6 cellular contexts compared by ENCODE assay signal in genomic region chr1:8727316-8727715, GRCh38.
DNase-seq lines count a peak whose midpoint lies in the region; ATAC-seq and TF ChIP-seq lines count a peak whose summit lies in the region.
"Not testable (repeated sequence)": the region's sequence is repeated elsewhere in the genome, so short reads cannot be mapped to it uniquely, and the experiment has no call there.

No MANE protein-coding gene starts in this region.

- DNase-seq in RWPE1 (ENCODE audit: low spot score); activated T-cell treated with anti-CD3 and anti-CD28 coated beads, Interleukin-2, amount 50 U/mL, for 72 hours; glutamatergic neuron; progenitor cell of endocrine pancreas (ENCODE audit: low spot score, unreplicated experiment): not testable (repeated sequence)

- H3K4me3 ChIP-seq in BLaER1 treated with 17β-estradiol and CSF1 and Interleukin-3, amounts not matched to agents 10 nM and 100 nM; HEK293 (ENCODE audit: low read depth, low read length): not testable (repeated sequence)

- POLR2A ChIA-PET in HEK293 (lab: Yijun Ruan, JAX): interaction anchor here (1.4 kb wide), 1 partner anchor 90 kb away, joined by 6 read pairs; the partner anchor contains the start of gene RERE
- POLR2A ChIA-PET in RWPE1 (lab: Yijun Ruan, JAX; ENCODE audit: low non-redundant PET): not testable (repeated sequence)

- H3K9ac ChIP-seq in BLaER1 treated with 17β-estradiol and CSF1 and Interleukin-3, amounts not matched to agents 10 nM and 100 nM: not testable (repeated sequence)

- CTCF ChIA-PET in HEK293 (lab: Yijun Ruan, JAX): interaction anchor here (0.6 to 7.0 kb wide), 26 partner anchors 13 to 752 kb away, joined by 3 to 56 read pairs (median 4); no protein-coding TSS in a partner anchor
- CTCF ChIA-PET in RWPE1 (lab: Yijun Ruan, JAX): interaction anchor here (0.6 to 2.1 kb wide), 9 partner anchors 11 to 461 kb away, joined by 3 to 8 read pairs (median 4); no protein-coding TSS in a partner anchor

- H3K27me3 Mint-ChIP-seq in activated T-cell treated with anti-CD3 and anti-CD28 coated beads, Interleukin-2, amount 50 U/mL, for 72 hours (ENCODE audit: low read depth); glutamatergic neuron (ENCODE audit: unreplicated experiment); progenitor cell of endocrine pancreas: not testable (repeated sequence)

- H3K4me3 Mint-ChIP-seq in activated T-cell treated with anti-CD3 and anti-CD28 coated beads, Interleukin-2, amount 50 U/mL, for 72 hours; glutamatergic neuron (ENCODE audit: unreplicated experiment); progenitor cell of endocrine pancreas (ENCODE audit: low read depth): not testable (repeated sequence)

- H3K9me3 ChIP-seq in BLaER1 treated with 17β-estradiol and CSF1 and Interleukin-3, amounts not matched to agents 10 nM and 100 nM (replicated peaks in 1 of 11): peaks cover 17 to 23% (median 19%) of the 10 kb centered on the region in 11 experiments
- not testable (repeated sequence) for H3K9me3 ChIP-seq in HEK293 (ENCODE audit: control insufficient read depth, insufficient read depth, low read depth, low read length)

- H3K36me3 Mint-ChIP-seq in activated T-cell treated with anti-CD3 and anti-CD28 coated beads, Interleukin-2, amount 50 U/mL, for 72 hours (ENCODE audit: insufficient read depth in 2 of 2): peaks cover 1 to 13% of the 10 kb centered on the region in 2 donors
- H3K36me3 Mint-ChIP-seq in glutamatergic neuron (ENCODE audit: unreplicated experiment): not testable (repeated sequence)
- peaks cover 13% of the 10 kb centered on the region for H3K36me3 Mint-ChIP-seq in progenitor cell of endocrine pancreas (ENCODE audit: insufficient read depth)

- H3K27me3 ChIP-seq in BLaER1 treated with 17β-estradiol and CSF1 and Interleukin-3, amounts not matched to agents 10 nM and 100 nM: not testable (repeated sequence)

- peaks cover 8 to 21% (median 18%) of the 10 kb centered on the region in 11 experiments; a peak in 19 of 22 replicates for H3K36me3 ChIP-seq in BLaER1 treated with 17β-estradiol and CSF1 and Interleukin-3, amounts not matched to agents 10 nM and 100 nM
- not testable (repeated sequence) for H3K36me3 ChIP-seq in HEK293 (ENCODE audit: control insufficient read depth in 2 of 2, insufficient read depth in 1 of 2, low read length in 2 of 2)

- peak overlapping the region; percentile 65 for H3K27ac Mint-ChIP-seq in activated T-cell treated with anti-CD3 and anti-CD28 coated beads, Interleukin-2, amount 50 U/mL, for 72 hours
- H3K27ac Mint-ChIP-seq in glutamatergic neuron (ENCODE audit: unreplicated experiment) (peak overlapping the region; percentile 38), progenitor cell of endocrine pancreas (peak overlapping the region; percentile 59)

- peaks cover 25 to 55% (median 45%) of the 10 kb centered on the region in 10 experiments for H3K4me1 ChIP-seq in BLaER1 treated with 17β-estradiol and CSF1 and Interleukin-3, amounts not matched to agents 10 nM and 100 nM
- not testable (repeated sequence) for H3K4me1 ChIP-seq in HEK293 (ENCODE audit: control insufficient read depth, insufficient read depth, low read length)

- H3K9me3 Mint-ChIP-seq in activated T-cell treated with anti-CD3 and anti-CD28 coated beads, Interleukin-2, amount 50 U/mL, for 72 hours; glutamatergic neuron (ENCODE audit: unreplicated experiment): not testable (repeated sequence)
- peaks cover 12% of the 10 kb centered on the region for H3K9me3 Mint-ChIP-seq in progenitor cell of endocrine pancreas (ENCODE audit: low read depth)

- not testable (repeated sequence) for TF ChIP-seq CTCF in HEK293 (tag by site-specific recombination; IDR thresholded peaks at IDR 0.05); RWPE1 (conservative IDR thresholded peaks at IDR 0.05; ENCODE audit: low read depth); glutamatergic neuron (IDR thresholded peaks at IDR 0.05; ENCODE audit: partially characterized antibody, unreplicated experiment); progenitor cell of endocrine pancreas (IDR thresholded peaks at IDR 0.05; ENCODE audit: unreplicated experiment)

- H3K27ac ChIP-seq in BLaER1 treated with 17β-estradiol and CSF1 and Interleukin-3, amounts not matched to agents 10 nM and 100 nM; HEK293 (ENCODE audit: extremely low read depth, low read depth, low read length): not testable (repeated sequence)
- peak overlapping the region; percentile 67 for H3K27ac ChIP-seq in RWPE1

- H3K4me2 ChIP-seq in BLaER1 treated with 17β-estradiol and CSF1 and Interleukin-3, amounts not matched to agents 10 nM and 100 nM: peak overlapping the region in 9 of 11 experiments; percentile 15 to 60 (median 37); a peak in 12 of 22 replicates

- ATAC-seq in activated T-cell treated with anti-CD3 and anti-CD28 coated beads, Interleukin-2, amount 50 U/mL, for 72 hours (replicated peaks in 1 of 2): not testable (repeated sequence)

- H3K4me1 Mint-ChIP-seq in activated T-cell treated with anti-CD3 and anti-CD28 coated beads, Interleukin-2, amount 50 U/mL, for 72 hours (ENCODE audit: low read depth): peaks cover 28% of the 10 kb centered on the region
- H3K4me1 Mint-ChIP-seq in glutamatergic neuron (ENCODE audit: low read depth, unreplicated experiment): peaks cover 12% of the 10 kb centered on the region
- H3K4me1 Mint-ChIP-seq in progenitor cell of endocrine pancreas (ENCODE audit: low read depth): peaks cover 24% of the 10 kb centered on the region

- H4K20me1 ChIP-seq in BLaER1 treated with 17β-estradiol and CSF1 and Interleukin-3, amounts not matched to agents 10 nM and 100 nM: peaks cover 19 to 42% (median 25%) of the 10 kb centered on the region in 11 experiments; a peak in 20 of 22 replicates

TF ChIP-seq in HEK293, 187 proteins besides CTCF, POLR2A, EP300 and RAD21:
- TF ChIP-seq, protein P1, sequence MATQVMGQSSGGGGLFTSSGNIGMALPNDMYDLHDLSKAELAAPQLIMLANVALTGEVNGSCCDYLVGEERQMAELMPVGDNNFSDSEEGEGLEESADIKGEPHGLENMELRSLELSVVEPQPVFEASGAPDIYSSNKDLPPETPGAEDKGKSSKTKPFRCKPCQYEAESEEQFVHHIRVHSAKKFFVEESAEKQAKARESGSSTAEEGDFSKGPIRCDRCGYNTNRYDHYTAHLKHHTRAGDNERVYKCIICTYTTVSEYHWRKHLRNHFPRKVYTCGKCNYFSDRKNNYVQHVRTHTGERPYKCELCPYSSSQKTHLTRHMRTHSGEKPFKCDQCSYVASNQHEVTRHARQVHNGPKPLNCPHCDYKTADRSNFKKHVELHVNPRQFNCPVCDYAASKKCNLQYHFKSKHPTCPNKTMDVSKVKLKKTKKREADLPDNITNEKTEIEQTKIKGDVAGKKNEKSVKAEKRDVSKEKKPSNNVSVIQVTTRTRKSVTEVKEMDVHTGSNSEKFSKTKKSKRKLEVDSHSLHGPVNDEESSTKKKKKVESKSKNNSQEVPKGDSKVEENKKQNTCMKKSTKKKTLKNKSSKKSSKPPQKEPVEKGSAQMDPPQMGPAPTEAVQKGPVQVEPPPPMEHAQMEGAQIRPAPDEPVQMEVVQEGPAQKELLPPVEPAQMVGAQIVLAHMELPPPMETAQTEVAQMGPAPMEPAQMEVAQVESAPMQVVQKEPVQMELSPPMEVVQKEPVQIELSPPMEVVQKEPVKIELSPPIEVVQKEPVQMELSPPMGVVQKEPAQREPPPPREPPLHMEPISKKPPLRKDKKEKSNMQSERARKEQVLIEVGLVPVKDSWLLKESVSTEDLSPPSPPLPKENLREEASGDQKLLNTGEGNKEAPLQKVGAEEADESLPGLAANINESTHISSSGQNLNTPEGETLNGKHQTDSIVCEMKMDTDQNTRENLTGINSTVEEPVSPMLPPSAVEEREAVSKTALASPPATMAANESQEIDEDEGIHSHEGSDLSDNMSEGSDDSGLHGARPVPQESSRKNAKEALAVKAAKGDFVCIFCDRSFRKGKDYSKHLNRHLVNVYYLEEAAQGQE (tag by site-specific recombination; IDR thresholded peaks at IDR 0.05): peak; percentile 83
